In the genomic region with DNA sequence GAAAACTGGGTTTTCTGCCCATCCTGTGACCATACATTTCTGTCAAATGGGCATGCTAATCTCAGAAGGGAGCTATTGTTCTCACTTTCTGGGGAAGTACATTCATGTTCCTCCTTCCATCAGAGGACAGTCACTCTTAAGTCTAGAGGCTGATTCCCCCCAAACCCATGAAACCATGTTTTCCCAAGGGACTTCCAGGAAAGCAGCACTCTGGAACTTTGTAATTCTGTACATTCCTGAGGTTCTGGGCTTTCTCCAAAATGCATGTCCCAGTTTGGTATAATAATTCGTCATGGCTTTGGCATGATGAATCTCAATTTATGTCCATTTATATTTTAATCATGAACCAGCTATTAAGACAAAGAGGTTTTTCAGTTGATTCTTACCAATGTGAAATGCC, we compare ENCODE assay signal across 1 cellular context.
TF ChIP-seq lines count a peak whose summit lies in the region.

No MANE protein-coding gene starts in this region.

TF ChIP-seq in SK-N-SH treated with all-trans-retinoic acid at 6 μM for 48 hours, 23 proteins besides CTCF, POLR2A, EP300 and RAD21 (continued from another document):
- TF ChIP-seq, protein P1, sequence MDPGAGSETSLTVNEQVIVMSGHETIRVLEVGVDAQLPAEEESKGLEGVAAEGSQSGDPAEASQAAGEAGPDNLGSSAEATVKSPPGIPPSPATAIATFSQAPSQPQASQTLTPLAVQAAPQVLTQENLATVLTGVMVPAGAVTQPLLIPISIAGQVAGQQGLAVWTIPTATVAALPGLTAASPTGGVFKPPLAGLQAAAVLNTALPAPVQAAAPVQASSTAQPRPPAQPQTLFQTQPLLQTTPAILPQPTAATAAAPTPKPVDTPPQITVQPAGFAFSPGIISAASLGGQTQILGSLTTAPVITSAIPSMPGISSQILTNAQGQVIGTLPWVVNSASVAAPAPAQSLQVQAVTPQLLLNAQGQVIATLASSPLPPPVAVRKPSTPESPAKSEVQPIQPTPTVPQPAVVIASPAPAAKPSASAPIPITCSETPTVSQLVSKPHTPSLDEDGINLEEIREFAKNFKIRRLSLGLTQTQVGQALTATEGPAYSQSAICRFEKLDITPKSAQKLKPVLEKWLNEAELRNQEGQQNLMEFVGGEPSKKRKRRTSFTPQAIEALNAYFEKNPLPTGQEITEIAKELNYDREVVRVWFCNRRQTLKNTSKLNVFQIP (CRISPR knock-in tag; IDR thresholded peaks at IDR 0.05; ENCODE audit: borderline replicate concordance, low read depth) = peak; percentile 37; the same call in 1 of the 2 replicates
- TF ChIP-seq OSR1 (CRISPR knock-in tag; IDR thresholded peaks at IDR 0.05) (0 out of 2 replicates have a peak, but pooled peaks have one; percentile 51), ZFP3 (CRISPR knock-in tag; IDR thresholded peaks at IDR 0.05) (no peak), GLIS3 (CRISPR knock-in tag; IDR thresholded peaks at IDR 0.05) (no peak), BACH2 (CRISPR knock-in tag; IDR thresholded peaks at IDR 0.05; ENCODE audit: borderline replicate concordance) (no peak), ZC3H10 (CRISPR knock-in tag; IDR thresholded peaks at IDR 0.05) (no peak), PPARA (CRISPR knock-in tag; IDR thresholded peaks at IDR 0.05; ENCODE audit: borderline replicate concordance) (no peak)
- TF ChIP-seq, protein P2, sequence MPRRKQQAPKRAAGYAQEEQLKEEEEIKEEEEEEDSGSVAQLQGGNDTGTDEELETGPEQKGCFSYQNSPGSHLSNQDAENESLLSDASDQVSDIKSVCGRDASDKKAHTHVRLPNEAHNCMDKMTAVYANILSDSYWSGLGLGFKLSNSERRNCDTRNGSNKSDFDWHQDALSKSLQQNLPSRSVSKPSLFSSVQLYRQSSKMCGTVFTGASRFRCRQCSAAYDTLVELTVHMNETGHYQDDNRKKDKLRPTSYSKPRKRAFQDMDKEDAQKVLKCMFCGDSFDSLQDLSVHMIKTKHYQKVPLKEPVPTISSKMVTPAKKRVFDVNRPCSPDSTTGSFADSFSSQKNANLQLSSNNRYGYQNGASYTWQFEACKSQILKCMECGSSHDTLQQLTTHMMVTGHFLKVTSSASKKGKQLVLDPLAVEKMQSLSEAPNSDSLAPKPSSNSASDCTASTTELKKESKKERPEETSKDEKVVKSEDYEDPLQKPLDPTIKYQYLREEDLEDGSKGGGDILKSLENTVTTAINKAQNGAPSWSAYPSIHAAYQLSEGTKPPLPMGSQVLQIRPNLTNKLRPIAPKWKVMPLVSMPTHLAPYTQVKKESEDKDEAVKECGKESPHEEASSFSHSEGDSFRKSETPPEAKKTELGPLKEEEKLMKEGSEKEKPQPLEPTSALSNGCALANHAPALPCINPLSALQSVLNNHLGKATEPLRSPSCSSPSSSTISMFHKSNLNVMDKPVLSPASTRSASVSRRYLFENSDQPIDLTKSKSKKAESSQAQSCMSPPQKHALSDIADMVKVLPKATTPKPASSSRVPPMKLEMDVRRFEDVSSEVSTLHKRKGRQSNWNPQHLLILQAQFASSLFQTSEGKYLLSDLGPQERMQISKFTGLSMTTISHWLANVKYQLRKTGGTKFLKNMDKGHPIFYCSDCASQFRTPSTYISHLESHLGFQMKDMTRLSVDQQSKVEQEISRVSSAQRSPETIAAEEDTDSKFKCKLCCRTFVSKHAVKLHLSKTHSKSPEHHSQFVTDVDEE (CRISPR knock-in tag; IDR thresholded peaks at IDR 0.05) = no peak
TF ChIP-seq in SK-N-SH treated with all-trans-retinoic acid at 6 μM for 48 hours: peak in this region for 4.
